In genomic region chr14:69460093-69460701, GRCh38 we compare ENCODE assay signal across 8 cellular contexts. TPM values are rescaled to one million over a fixed set of nuclear protein-coding genes. Genes with fewer than 3 reads are reported as not detected.
DNase-seq lines count a peak whose midpoint lies in the region; ATAC-seq lines count a peak whose summit lies in the region.

No MANE protein-coding gene starts in this region.

- no peak overlapping the region for H3K4me3 ChIP-seq in CD8-positive, alpha-beta memory T cell (ENCODE audit: low read length)

- H3K27ac Mint-ChIP-seq in CD8-positive, alpha-beta memory T cell: no peak overlapping the region
- no peak overlapping the region for H3K27ac Mint-ChIP-seq in activated CD4-positive, alpha-beta T cell treated with anti-CD3 and anti-CD28 coated beads, Interleukin-2, amount 10 ng/mL, durations not matched to agents 7 days and 5 days

- peak in 4 of 5 donors; percentile 20 to 56 (median 28) for DNase-seq in CD8-positive, alpha-beta memory T cell
- DNase-seq in NCI-H524 (lab: John Stamatoyannopoulos, UW) (peak; percentile 75 to 82), medulla oblongata (ENCODE audit: extremely low spot score) (peak; percentile 83)
- DNase-seq in activated CD4-positive, alpha-beta T cell treated with anti-CD3 and anti-CD28 coated beads, Interleukin-2, amount 10 ng/mL, durations not matched to agents 7 days and 5 days: peak; percentile 72
- peak; percentile 17 for DNase-seq in effector CD4-positive, alpha-beta T cell
- peak; percentile 9 to 22 for DNase-seq in stimulated activated CD8-positive, alpha-beta memory T cell treated with anti-CD3 and anti-CD28 coated beads, Interleukin-4, amount 100 ng/mL, for 4 hours (ENCODE audit: low read depth in 2 of 2, low spot score in 1 of 2)

- H3K27me3 ChIP-seq in CD8-positive, alpha-beta memory T cell (ENCODE audit: insufficient read depth, low read length, poor library complexity, severe bottlenecking): no peaks in the 10 kb centered on the region

- H3K4me1 ChIP-seq in CD8-positive, alpha-beta memory T cell (ENCODE audit: insufficient read depth, low read length): no peaks in the 10 kb centered on the region

- H3K36me3 ChIP-seq in CD8-positive, alpha-beta memory T cell (ENCODE audit: insufficient read depth, low read length): peaks cover 19% of the 10 kb centered on the region

- no peak overlapping the region for H3K27ac ChIP-seq in CD8-positive, alpha-beta memory T cell (ENCODE audit: low read depth, low read length)

- H3K9me3 ChIP-seq in CD8-positive, alpha-beta memory T cell (ENCODE audit: low read length): no peaks in the 10 kb centered on the region

- POLR2A ChIA-PET in CD8-positive, alpha-beta memory T cell (lab: Charles Lee): interaction anchor here (0.7 to 0.9 kb wide), 2 partner anchors 63 to 218 kb away, joined by 3 read pairs; no protein-coding TSS in a partner anchor
- POLR2A ChIA-PET in activated CD4-positive, alpha-beta T cell treated with anti-CD3 and anti-CD28 coated beads, Interleukin-2, amount 10 ng/mL, durations not matched to agents 7 days and 5 days (lab: Charles Lee): no interaction called here

- H3K27me3 Mint-ChIP-seq in CD8-positive, alpha-beta memory T cell: no peaks in the 10 kb centered on the region
- H3K27me3 Mint-ChIP-seq in activated CD4-positive, alpha-beta T cell treated with anti-CD3 and anti-CD28 coated beads, Interleukin-2, amount 10 ng/mL, durations not matched to agents 7 days and 5 days: no peaks in the 10 kb centered on the region

- ATAC-seq in HG03135 (IDR thresholded peaks at IDR 0.05; ENCODE audit: unreplicated experiment) (peak; percentile 63), GM18858 (IDR thresholded peaks at IDR 0.05; ENCODE audit: unreplicated experiment) (no peak)

- H3K4me1 Mint-ChIP-seq in CD8-positive, alpha-beta memory T cell: no peaks in the 10 kb centered on the region
- H3K4me1 Mint-ChIP-seq in activated CD4-positive, alpha-beta T cell treated with anti-CD3 and anti-CD28 coated beads, Interleukin-2, amount 10 ng/mL, durations not matched to agents 7 days and 5 days: no peaks in the 10 kb centered on the region

- H3K36me3 Mint-ChIP-seq in CD8-positive, alpha-beta memory T cell: peaks cover 7 to 67% (median 20%) of the 10 kb centered on the region in 3 donors
- peaks cover 10% of the 10 kb centered on the region for H3K36me3 Mint-ChIP-seq in activated CD4-positive, alpha-beta T cell treated with anti-CD3 and anti-CD28 coated beads, Interleukin-2, amount 10 ng/mL, durations not matched to agents 7 days and 5 days (ENCODE audit: low read depth)

- H3K9me3 Mint-ChIP-seq in CD8-positive, alpha-beta memory T cell: no peaks in the 10 kb centered on the region
- no peaks in the 10 kb centered on the region for H3K9me3 Mint-ChIP-seq in activated CD4-positive, alpha-beta T cell treated with anti-CD3 and anti-CD28 coated beads, Interleukin-2, amount 10 ng/mL, durations not matched to agents 7 days and 5 days

- CTCF ChIA-PET in CD8-positive, alpha-beta memory T cell (lab: Charles Lee): interaction anchor here (0.7 to 3.0 kb wide), 5 partner anchors 64 to 331 kb away, joined by 3 to 18 read pairs (median 4); no protein-coding TSS in a partner anchor
- CTCF ChIA-PET in activated CD4-positive, alpha-beta T cell treated with anti-CD3 and anti-CD28 coated beads, Interleukin-2, amount 10 ng/mL, durations not matched to agents 7 days and 5 days (lab: Charles Lee): interaction anchor here (0.9 to 2.1 kb wide), 7 partner anchors 14 to 267 kb away, joined by 3 to 8 read pairs (median 4); no protein-coding TSS in a partner anchor

- H3K4me3 Mint-ChIP-seq in CD8-positive, alpha-beta memory T cell: no peak overlapping the region
- no peak overlapping the region for H3K4me3 Mint-ChIP-seq in activated CD4-positive, alpha-beta T cell treated with anti-CD3 and anti-CD28 coated beads, Interleukin-2, amount 10 ng/mL, durations not matched to agents 7 days and 5 days

RNA-seq across cellular contexts. Expression of gene PLEKHD1, which starts 24.3 kb away (rescaled TPM):
- total RNA-seq in CD8-positive, alpha-beta memory T cell: under 1 TPM in 1 of 2 experiments, not detected in 1; 0.11 TPM
- 0.06 TPM for polyA plus RNA-seq in CD8-positive, alpha-beta memory T cell
- under 1 TPM; 0.15 to 0.19 TPM for total RNA-seq in activated CD4-positive, alpha-beta T cell treated with anti-CD3 and anti-CD28 coated beads, Interleukin-2, amount 10 ng/mL, durations not matched to agents 7 days and 5 days

Comparison
In these comparisons a context has a peak if more than half of its experiments do, and no peak if none do; other contexts are left out.
1. DNase-seq: peak in every context shown above with its lines; median percentile 83 in medulla oblongata; 78 in NCI-H524; 72 in activated CD4-positive, alpha-beta T cell treated with anti-CD3 and anti-CD28 coated beads, Interleukin-2, amount 10 ng/mL, durations not matched to agents 7 days and 5 days; 28 in CD8-positive, alpha-beta memory T cell; 17 in effector CD4-positive, alpha-beta T cell; 16 in stimulated activated CD8-positive, alpha-beta memory T cell treated with anti-CD3 and anti-CD28 coated beads, Interleukin-4, amount 100 ng/mL, for 4 hours.